27 cellular contexts compared by ENCODE assay signal in genomic region chr20:6440087-6440799, GRCh38.
"Had no signal": no experiment of that assay in that cellular context is flagged by ENCODE, and none has a peak within 500 bp of the region (broad histone marks: within the 10 kb centered on the region; RNA-seq: fewer than 3 reads in every experiment).

No MANE protein-coding gene starts in this region.

- H3K4me3 Mint-ChIP-seq: dendritic cell treated with granulocyte-macrophage colony-stimulating factor and Interleukin-4, amounts not matched to agents 40 ng/mL and 50 ng/mL, for 4 days; memory B cell; mesothelial cell of epicardium; naive B cell; nephron; neural progenitor cell; stimulated activated memory B cell treated with anti-CD40 and anti-IgM and Interleukin-4, amounts not matched to agents 10 μg/mL and 1 μg/mL and 100 μg/mL, for 72 hours; type B pancreatic cell had no signal

- H3K27ac Mint-ChIP-seq: dendritic cell treated with granulocyte-macrophage colony-stimulating factor and Interleukin-4, amounts not matched to agents 40 ng/mL and 50 ng/mL, for 4 days; memory B cell; mesothelial cell of epicardium; naive B cell; neural progenitor cell; progenitor cell of endocrine pancreas; stimulated activated memory B cell treated with anti-CD40 and anti-IgM and Interleukin-4, amounts not matched to agents 10 μg/mL and 1 μg/mL and 100 μg/mL, for 72 hours; type B pancreatic cell had no signal

- H3K36me3 Mint-ChIP-seq: memory B cell; naive B cell; neural progenitor cell; stimulated activated memory B cell treated with anti-CD40 and anti-IgM and Interleukin-4, amounts not matched to agents 10 μg/mL and 1 μg/mL and 100 μg/mL, for 72 hours; type B pancreatic cell had no signal

- H3K4me1 ChIP-seq: colonic mucosa, esophagus muscularis mucosa, neural progenitor cell, parathyroid adenoma, spleen, testis had no signal

- DNase-seq: colonic mucosa; effector CD8-positive, alpha-beta T cell; kidney; mucosa of descending colon; naive B cell; spleen; stimulated activated CD4-positive, alpha-beta T cell treated with anti-CD3 and anti-CD28 coated beads, Interleukin-4, amount 100 ng/mL, for 4 hours; stimulated activated naive CD8-positive, alpha-beta T cell treated with anti-CD3 and anti-CD28 coated beads, Interleukin-15, Interleukin-2, amounts not matched to agents 100 U/mL and 50 U/mL, for 24 hours; substantia nigra; testis; tibial artery had no signal

- H3K79me2 ChIP-seq: parathyroid adenoma had no signal

- H3K27me3 Mint-ChIP-seq: dendritic cell treated with granulocyte-macrophage colony-stimulating factor and Interleukin-4, amounts not matched to agents 40 ng/mL and 50 ng/mL, for 4 days; memory B cell; naive B cell; progenitor cell of endocrine pancreas; stimulated activated memory B cell treated with anti-CD40 and anti-IgM and Interleukin-4, amounts not matched to agents 10 μg/mL and 1 μg/mL and 100 μg/mL, for 72 hours had no signal

- H3K4me3 ChIP-seq: colonic mucosa, esophagus muscularis mucosa, lung, mucosa of descending colon, neural progenitor cell, right atrium auricular region, skin epidermis, spleen, testis, tibial artery had no signal

- H3K9me3 ChIP-seq: colonic mucosa, esophagus muscularis mucosa, mucosa of descending colon, right atrium auricular region, testis, tibial artery had no signal

- FAIRE-seq: endothelial cell of umbilical vein, frontal cortex, kidney had no signal

- H3K4me1 Mint-ChIP-seq: memory B cell; naive B cell; neural progenitor cell; stimulated activated memory B cell treated with anti-CD40 and anti-IgM and Interleukin-4, amounts not matched to agents 10 μg/mL and 1 μg/mL and 100 μg/mL, for 72 hours had no signal

- H3K9me3 Mint-ChIP-seq: dendritic cell treated with granulocyte-macrophage colony-stimulating factor and Interleukin-4, amounts not matched to agents 40 ng/mL and 50 ng/mL, for 4 days; neural progenitor cell had no signal

- H3K27ac ChIP-seq: colonic mucosa, esophagus muscularis mucosa, neural progenitor cell, parathyroid adenoma, right atrium auricular region, skin epidermis, spleen, testis, tibial artery had no signal

- H3K36me3 ChIP-seq: colonic mucosa, esophagus muscularis mucosa, neural progenitor cell, right atrium auricular region, spleen, tibial artery had no signal

- H3K4me2 ChIP-seq: neural progenitor cell had no signal

- H3K27me3 ChIP-seq: colonic mucosa, esophagus muscularis mucosa, neural progenitor cell, right atrium auricular region, spleen, testis, tibial artery had no signal

- ATAC-seq: left lobe of liver; mucosa of descending colon; stimulated activated memory B cell treated with anti-CD40 and anti-IgM and Interleukin-4, amounts not matched to agents 10 μg/mL and 1 μg/mL and 100 μg/mL, for 72 hours; stimulated activated naive CD8-positive, alpha-beta T cell treated with anti-CD3 and anti-CD28 coated beads, Interleukin-15, Interleukin-2, amounts not matched to agents 100 U/mL and 50 U/mL, for 24 hours had no signal

- H2AFZ ChIP-seq: neural progenitor cell, parathyroid adenoma had no signal

- H3K9ac ChIP-seq: neural progenitor cell, parathyroid adenoma had no signal
